Comparison of ENCODE assay signal across 1 cellular context in the genomic region with DNA sequence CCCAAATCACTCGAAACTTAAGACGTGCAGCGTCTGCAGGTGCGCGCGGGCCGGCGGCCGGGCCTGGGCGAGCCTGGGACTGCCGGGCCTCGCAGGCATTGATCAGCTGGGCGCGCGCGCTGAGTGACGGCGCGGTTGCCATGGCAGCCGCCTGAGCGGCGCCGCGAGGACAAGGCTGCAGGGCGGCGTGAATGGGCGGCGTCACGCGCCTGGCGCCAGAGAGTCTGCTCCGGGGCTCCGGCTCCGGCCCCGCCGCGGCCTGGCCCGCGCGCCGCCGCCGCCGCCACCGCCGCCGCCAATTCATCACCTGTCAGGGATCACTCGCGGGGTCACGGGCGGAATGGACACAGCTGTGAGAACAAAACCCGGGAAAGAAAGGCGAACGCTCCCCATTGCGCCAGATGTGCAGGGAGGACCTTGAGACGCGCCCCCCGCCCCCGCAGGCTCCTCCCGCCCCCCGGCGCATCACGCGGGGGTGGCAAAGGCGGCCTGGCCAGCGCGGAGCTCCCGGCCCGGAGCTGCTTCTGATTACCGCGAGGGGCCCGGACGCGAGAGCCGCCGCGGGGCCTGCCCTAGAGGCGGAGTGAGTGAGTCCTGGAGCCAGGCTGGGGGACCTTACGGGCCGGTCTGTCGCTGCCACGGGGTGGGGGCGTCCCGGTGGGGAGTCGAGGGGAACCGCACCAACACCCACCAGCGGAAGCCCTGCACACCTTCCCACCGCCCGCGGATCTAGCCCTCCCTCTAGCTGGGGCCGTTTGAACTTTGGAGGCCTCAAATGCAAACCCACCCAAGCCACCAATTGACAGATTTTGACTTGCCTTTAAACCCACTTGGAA.
TF ChIP-seq lines count a peak whose summit lies in the region.

No MANE protein-coding gene starts in this region.

TF ChIP-seq in HepG2, 621 proteins besides CTCF, POLR2A, EP300 and RAD21 (continued from another document and continues in another):
- TF ChIP-seq, protein P1, sequence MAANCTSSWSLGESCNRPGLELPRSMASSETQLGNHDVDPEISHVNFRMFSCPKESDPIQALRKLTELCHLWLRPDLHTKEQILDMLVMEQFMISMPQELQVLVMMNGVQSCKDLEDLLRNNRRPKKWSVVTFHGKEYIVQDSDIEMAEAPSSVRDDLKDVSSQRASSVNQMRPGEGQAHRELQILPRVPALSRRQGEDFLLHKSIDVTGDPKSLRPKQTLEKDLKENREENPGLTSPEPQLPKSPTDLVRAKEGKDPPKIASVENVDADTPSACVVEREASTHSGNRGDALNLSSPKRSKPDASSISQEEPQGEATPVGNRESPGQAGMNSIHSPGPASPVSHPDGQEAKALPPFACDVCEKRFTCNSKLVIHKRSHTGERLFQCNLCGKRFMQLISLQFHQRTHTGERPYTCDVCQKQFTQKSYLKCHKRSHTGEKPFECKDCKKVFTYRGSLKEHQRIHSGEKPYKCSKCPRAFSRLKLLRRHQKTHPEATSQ (CRISPR knock-in tag; IDR thresholded peaks at IDR 0.05; ENCODE audit: borderline replicate concordance), result no peak
- peak; percentile 43 for TF ChIP-seq ISL2 (CRISPR knock-in tag; IDR thresholded peaks at IDR 0.05)
- no peak for TF ChIP-seq ZNF234 (CRISPR knock-in tag; conservative IDR thresholded peaks at IDR 0.05)
- no peak for TF ChIP-seq SUZ12 (IDR thresholded peaks at IDR 0.05; ENCODE audit: low read depth, low read length)
- no peak for TF ChIP-seq NFIC (IDR thresholded peaks at IDR 0.05; ENCODE audit: low read length)
- TF ChIP-seq, protein P2, sequence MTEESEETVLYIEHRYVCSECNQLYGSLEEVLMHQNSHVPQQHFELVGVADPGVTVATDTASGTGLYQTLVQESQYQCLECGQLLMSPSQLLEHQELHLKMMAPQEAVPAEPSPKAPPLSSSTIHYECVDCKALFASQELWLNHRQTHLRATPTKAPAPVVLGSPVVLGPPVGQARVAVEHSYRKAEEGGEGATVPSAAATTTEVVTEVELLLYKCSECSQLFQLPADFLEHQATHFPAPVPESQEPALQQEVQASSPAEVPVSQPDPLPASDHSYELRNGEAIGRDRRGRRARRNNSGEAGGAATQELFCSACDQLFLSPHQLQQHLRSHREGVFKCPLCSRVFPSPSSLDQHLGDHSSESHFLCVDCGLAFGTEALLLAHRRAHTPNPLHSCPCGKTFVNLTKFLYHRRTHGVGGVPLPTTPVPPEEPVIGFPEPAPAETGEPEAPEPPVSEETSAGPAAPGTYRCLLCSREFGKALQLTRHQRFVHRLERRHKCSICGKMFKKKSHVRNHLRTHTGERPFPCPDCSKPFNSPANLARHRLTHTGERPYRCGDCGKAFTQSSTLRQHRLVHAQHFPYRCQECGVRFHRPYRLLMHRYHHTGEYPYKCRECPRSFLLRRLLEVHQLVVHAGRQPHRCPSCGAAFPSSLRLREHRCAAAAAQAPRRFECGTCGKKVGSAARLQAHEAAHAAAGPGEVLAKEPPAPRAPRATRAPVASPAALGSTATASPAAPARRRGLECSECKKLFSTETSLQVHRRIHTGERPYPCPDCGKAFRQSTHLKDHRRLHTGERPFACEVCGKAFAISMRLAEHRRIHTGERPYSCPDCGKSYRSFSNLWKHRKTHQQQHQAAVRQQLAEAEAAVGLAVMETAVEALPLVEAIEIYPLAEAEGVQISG (CRISPR knock-in tag; IDR thresholded peaks at IDR 0.05), result peak; percentile 70
- no peak; the same call in 1 of the 2 replicates for TF ChIP-seq RARG (CRISPR knock-in tag; IDR thresholded peaks at IDR 0.05; ENCODE audit: low read depth)
- TF ChIP-seq, protein P3, sequence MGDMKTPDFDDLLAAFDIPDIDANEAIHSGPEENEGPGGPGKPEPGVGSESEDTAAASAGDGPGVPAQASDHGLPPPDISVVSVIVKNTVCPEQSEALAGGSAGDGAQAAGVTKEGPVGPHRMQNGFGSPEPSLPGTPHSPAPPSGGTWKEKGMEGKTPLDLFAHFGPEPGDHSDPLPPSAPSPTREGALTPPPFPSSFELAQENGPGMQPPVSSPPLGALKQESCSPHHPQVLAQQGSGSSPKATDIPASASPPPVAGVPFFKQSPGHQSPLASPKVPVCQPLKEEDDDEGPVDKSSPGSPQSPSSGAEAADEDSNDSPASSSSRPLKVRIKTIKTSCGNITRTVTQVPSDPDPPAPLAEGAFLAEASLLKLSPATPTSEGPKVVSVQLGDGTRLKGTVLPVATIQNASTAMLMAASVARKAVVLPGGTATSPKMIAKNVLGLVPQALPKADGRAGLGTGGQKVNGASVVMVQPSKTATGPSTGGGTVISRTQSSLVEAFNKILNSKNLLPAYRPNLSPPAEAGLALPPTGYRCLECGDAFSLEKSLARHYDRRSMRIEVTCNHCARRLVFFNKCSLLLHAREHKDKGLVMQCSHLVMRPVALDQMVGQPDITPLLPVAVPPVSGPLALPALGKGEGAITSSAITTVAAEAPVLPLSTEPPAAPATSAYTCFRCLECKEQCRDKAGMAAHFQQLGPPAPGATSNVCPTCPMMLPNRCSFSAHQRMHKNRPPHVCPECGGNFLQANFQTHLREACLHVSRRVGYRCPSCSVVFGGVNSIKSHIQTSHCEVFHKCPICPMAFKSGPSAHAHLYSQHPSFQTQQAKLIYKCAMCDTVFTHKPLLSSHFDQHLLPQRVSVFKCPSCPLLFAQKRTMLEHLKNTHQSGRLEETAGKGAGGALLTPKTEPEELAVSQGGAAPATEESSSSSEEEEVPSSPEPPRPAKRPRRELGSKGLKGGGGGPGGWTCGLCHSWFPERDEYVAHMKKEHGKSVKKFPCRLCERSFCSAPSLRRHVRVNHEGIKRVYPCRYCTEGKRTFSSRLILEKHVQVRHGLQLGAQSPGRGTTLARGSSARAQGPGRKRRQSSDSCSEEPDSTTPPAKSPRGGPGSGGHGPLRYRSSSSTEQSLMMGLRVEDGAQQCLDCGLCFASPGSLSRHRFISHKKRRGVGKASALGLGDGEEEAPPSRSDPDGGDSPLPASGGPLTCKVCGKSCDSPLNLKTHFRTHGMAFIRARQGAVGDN (CRISPR knock-in tag; IDR thresholded peaks at IDR 0.05), result peak; percentile 87
- no peak for TF ChIP-seq ZNF709 (CRISPR knock-in tag; IDR thresholded peaks at IDR 0.05)
- TF ChIP-seq FOXM1 (CRISPR knock-in tag; IDR thresholded peaks at IDR 0.05), result no peak
- TF ChIP-seq REXO4 (CRISPR knock-in tag; IDR thresholded peaks at IDR 0.05; ENCODE audit: borderline replicate concordance), result 0 out of 2 replicates have a peak, but pooled peaks have one; percentile 55
- TF ChIP-seq TMF1 (CRISPR knock-in tag; IDR thresholded peaks at IDR 0.05; ENCODE audit: low read depth), result no peak
- no peak for TF ChIP-seq SNRNP70 (IDR thresholded peaks at IDR 0.05; ENCODE audit: low read depth, low read length)
- peak; percentile 79; the same call in 1 of the 2 replicates for TF ChIP-seq ZNF775 (CRISPR knock-in tag; IDR thresholded peaks at IDR 0.05; ENCODE audit: borderline replicate concordance)
- TF ChIP-seq SALL2 (CRISPR knock-in tag; IDR thresholded peaks at IDR 0.05), result peak; percentile 38
- no peak; the same call in 1 of the 2 replicates for TF ChIP-seq ZNF776 (CRISPR knock-in tag; IDR thresholded peaks at IDR 0.05)
- no peak for TF ChIP-seq RFXANK (CRISPR knock-in tag; IDR thresholded peaks at IDR 0.05)
- TF ChIP-seq KDM2A (CRISPR knock-in tag; IDR thresholded peaks at IDR 0.05; ENCODE audit: borderline replicate concordance, low read depth), result peak; percentile 57; the same call in 1 of the 2 replicates
- no peak for TF ChIP-seq NFYC (CRISPR knock-in tag; IDR thresholded peaks at IDR 0.05)
- TF ChIP-seq ZNF761 (CRISPR knock-in tag; conservative IDR thresholded peaks at IDR 0.05), result peak; percentile 78
- no peak for TF ChIP-seq KLF15 (CRISPR knock-in tag; IDR thresholded peaks at IDR 0.05; ENCODE audit: borderline replicate concordance)
- peak; percentile 91 for TF ChIP-seq ZFX (CRISPR knock-in tag; IDR thresholded peaks at IDR 0.05; ENCODE audit: low read depth)
- peak; percentile 82 for TF ChIP-seq ZNF883 (CRISPR knock-in tag; IDR thresholded peaks at IDR 0.05; ENCODE audit: not compliant biosample characterization)
- TF ChIP-seq ZNF768 (CRISPR knock-in tag; IDR thresholded peaks at IDR 0.05), result peak; percentile 48; the same call in 1 of the 2 replicates
- TF ChIP-seq, protein P4, sequence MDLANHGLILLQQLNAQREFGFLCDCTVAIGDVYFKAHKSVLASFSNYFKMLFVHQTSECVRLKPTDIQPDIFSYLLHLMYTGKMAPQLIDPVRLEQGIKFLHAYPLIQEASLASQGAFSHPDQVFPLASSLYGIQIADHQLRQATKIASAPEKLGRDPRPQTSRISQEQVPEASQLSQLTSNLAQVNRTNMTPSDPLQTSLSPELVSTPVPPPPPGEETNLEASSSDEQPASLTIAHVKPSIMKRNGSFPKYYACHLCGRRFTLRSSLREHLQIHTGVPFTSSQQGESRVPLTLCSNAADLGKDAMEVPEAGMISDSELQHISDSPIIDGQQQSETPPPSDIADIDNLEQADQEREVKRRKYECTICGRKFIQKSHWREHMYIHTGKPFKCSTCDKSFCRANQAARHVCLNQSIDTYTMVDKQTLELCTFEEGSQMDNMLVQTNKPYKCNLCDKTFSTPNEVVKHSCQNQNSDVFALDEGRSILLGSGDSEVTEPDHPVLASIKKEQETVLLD (CRISPR knock-in tag; IDR thresholded peaks at IDR 0.05; ENCODE audit: low read depth), result peak; percentile 78
- no peak for TF ChIP-seq HNRNPUL1 (IDR thresholded peaks at IDR 0.05; ENCODE audit: low read depth, low read length)
- TF ChIP-seq ZNF788 (CRISPR knock-in tag; IDR thresholded peaks at IDR 0.05; ENCODE audit: borderline replicate concordance), result peak; percentile 49; the same call in 1 of the 2 replicates
- peak; percentile 80; the same call in 1 of the 2 replicates for TF ChIP-seq MYC (CRISPR knock-in tag; IDR thresholded peaks at IDR 0.05; ENCODE audit: borderline replicate concordance)
- TF ChIP-seq, protein P5, sequence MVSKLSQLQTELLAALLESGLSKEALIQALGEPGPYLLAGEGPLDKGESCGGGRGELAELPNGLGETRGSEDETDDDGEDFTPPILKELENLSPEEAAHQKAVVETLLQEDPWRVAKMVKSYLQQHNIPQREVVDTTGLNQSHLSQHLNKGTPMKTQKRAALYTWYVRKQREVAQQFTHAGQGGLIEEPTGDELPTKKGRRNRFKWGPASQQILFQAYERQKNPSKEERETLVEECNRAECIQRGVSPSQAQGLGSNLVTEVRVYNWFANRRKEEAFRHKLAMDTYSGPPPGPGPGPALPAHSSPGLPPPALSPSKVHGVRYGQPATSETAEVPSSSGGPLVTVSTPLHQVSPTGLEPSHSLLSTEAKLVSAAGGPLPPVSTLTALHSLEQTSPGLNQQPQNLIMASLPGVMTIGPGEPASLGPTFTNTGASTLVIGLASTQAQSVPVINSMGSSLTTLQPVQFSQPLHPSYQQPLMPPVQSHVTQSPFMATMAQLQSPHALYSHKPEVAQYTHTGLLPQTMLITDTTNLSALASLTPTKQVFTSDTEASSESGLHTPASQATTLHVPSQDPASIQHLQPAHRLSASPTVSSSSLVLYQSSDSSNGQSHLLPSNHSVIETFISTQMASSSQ (IDR thresholded peaks at IDR 0.05; ENCODE audit: low read depth), result peak; percentile 32; the same call in 1 of the 2 replicates
- TF ChIP-seq, protein P5 (CRISPR knock-in tag; IDR thresholded peaks at IDR 0.05; ENCODE audit: borderline replicate concordance), result peak; percentile 83
- no peak for TF ChIP-seq XRCC5 (optimal IDR thresholded peaks at IDR 0.05; ENCODE audit: low read length)
- peak; percentile 82 for TF ChIP-seq HOXA3 (CRISPR knock-in tag; IDR thresholded peaks at IDR 0.05)
- no peak for TF ChIP-seq CBX2 (IDR thresholded peaks at IDR 0.05; ENCODE audit: low read depth, low read length)
- TF ChIP-seq CBX2 (CRISPR knock-in tag; IDR thresholded peaks at IDR 0.05; ENCODE audit: low read depth), result no peak
- no peak for TF ChIP-seq MTA3 (CRISPR knock-in tag; IDR thresholded peaks at IDR 0.05)
- TF ChIP-seq, protein P6, sequence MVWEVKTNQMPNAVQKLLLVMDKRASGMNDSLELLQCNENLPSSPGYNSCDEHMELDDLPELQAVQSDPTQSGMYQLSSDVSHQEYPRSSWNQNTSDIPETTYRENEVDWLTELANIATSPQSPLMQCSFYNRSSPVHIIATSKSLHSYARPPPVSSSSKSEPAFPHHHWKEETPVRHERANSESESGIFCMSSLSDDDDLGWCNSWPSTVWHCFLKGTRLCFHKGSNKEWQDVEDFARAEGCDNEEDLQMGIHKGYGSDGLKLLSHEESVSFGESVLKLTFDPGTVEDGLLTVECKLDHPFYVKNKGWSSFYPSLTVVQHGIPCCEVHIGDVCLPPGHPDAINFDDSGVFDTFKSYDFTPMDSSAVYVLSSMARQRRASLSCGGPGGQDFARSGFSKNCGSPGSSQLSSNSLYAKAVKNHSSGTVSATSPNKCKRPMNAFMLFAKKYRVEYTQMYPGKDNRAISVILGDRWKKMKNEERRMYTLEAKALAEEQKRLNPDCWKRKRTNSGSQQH (CRISPR knock-in tag; IDR thresholded peaks at IDR 0.05; ENCODE audit: low read depth), result 0 out of 2 replicates have a peak, but pooled peaks have one; percentile 41
- TF ChIP-seq, protein P7, sequence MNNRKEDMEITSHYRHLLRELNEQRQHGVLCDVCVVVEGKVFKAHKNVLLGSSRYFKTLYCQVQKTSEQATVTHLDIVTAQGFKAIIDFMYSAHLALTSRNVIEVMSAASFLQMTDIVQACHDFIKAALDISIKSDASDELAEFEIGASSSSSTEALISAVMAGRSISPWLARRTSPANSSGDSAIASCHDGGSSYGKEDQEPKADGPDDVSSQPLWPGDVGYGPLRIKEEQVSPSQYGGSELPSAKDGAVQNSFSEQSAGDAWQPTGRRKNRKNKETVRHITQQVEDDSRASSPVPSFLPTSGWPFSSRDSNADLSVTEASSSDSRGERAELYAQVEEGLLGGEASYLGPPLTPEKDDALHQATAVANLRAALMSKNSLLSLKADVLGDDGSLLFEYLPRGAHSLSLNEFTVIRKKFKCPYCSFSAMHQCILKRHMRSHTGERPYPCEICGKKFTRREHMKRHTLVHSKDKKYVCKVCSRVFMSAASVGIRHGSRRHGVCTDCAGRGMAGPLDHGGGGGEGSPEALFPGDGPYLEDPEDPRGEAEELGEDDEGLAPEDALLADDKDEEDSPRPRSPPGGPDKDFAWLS (CRISPR knock-in tag; IDR thresholded peaks at IDR 0.05; ENCODE audit: borderline replicate concordance), result no peak
